ENCODE assay signal across 10 cellular contexts in the genomic region with DNA sequence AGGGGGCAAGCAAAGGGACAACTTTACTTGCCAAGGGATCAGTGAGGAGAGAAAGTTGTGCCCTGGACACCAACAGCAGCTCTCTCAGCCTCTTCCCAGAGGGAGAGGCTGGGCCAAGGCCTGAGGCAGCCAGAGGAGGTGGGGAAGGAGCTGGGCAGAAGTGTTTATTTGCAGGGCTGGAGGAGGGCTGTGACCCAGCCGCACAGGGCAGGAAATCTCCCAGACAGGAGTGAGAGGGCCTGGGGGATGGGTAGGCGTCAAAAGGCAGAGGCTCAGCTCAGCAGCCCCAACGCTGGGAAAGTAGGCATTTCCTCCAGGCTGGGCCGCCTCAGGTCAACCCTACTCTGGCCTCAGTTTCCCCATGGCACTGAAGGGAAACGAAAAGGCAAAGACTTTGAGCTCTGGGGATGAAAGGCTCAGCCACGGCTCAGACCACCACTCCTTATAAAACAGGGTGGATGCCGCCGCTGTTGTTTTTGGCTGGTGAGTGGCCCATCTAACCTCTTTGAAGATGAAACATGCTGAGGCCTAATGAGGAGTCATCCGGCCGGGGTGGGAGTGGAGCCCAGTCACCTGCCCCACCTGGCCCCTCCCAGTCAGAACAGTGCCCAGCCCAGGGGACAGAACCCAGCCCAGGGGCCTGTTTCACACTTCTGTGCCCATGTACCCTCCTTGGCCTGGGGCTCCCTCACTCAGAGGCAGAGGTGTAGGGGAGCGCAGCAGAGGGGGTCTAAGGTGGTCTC. TPM values are rescaled to one million over a fixed set of nuclear protein-coding genes. Genes with fewer than 3 reads are reported as not detected.
DNase-seq lines count a peak whose midpoint lies in the region; ATAC-seq and TF ChIP-seq lines count a peak whose summit lies in the region.
"Had no signal": no experiment of that assay in that cellular context is flagged by ENCODE, and none has a peak within 500 bp of the region (broad histone marks: within the 10 kb centered on the region; RNA-seq: fewer than 3 reads in every experiment).

No MANE protein-coding gene starts in this region.

- no peaks in the 10 kb centered on the region for H3K36me3 ChIP-seq in colonic mucosa
- H3K36me3 ChIP-seq in naive thymus-derived CD4-positive, alpha-beta T cell (ENCODE audit: control insufficient read depth in 2 of 3, insufficient read depth in 3 of 3, low read length in 3 of 3) = no peaks in the 10 kb centered on the region

- peak overlapping the region in 8 of 9 donors; percentile 25 to 94 (median 90) for H3K27ac Mint-ChIP-seq in naive thymus-derived CD4-positive, alpha-beta T cell
- H3K27ac Mint-ChIP-seq: memory B cell had no signal

- CTCF ChIA-PET in naive thymus-derived CD4-positive, alpha-beta T cell (lab: Charles Lee) = interaction anchor here (0.6 to 1.4 kb wide), 5 partner anchors 22 to 67 kb away, joined by 3 to 8 read pairs (median 3); a partner anchor contains a TSS

- H3K27me3 Mint-ChIP-seq in naive thymus-derived CD4-positive, alpha-beta T cell = no peaks in the 10 kb centered on the region
- H3K27me3 Mint-ChIP-seq: memory B cell had no signal

- H3K27ac ChIP-seq in colonic mucosa = no peak overlapping the region
- peak overlapping the region; percentile 24 for H3K27ac ChIP-seq in naive thymus-derived CD4-positive, alpha-beta T cell (ENCODE audit: low read depth, low read length)

- no peak for TF ChIP-seq CTCF in colonic mucosa (IDR thresholded peaks at IDR 0.05)

- POLR2A ChIA-PET in naive thymus-derived CD4-positive, alpha-beta T cell (lab: Charles Lee) = interaction anchor here (0.6 to 6.3 kb wide), 15 partner anchors 9 to 71 kb away, joined by 3 to 38 read pairs (median 5); a partner anchor contains a TSS

- H3K4me1 ChIP-seq in colonic mucosa = peaks cover 19% of the 10 kb centered on the region
- H3K4me1 ChIP-seq in naive thymus-derived CD4-positive, alpha-beta T cell (ENCODE audit: control insufficient read depth in 2 of 2, insufficient read depth in 2 of 2, low read length in 2 of 2) = peaks cover 25 to 63% of the 10 kb centered on the region in 2 donors

- peak; percentile 51 for ATAC-seq in naive thymus-derived CD4-positive, alpha-beta T cell
- ATAC-seq in HG02588 (IDR thresholded peaks at IDR 0.05; ENCODE audit: unreplicated experiment) = no peak

- H3K9me3 ChIP-seq in colonic mucosa = no peaks in the 10 kb centered on the region
- H3K9me3 ChIP-seq in naive thymus-derived CD4-positive, alpha-beta T cell (ENCODE audit: control insufficient read depth in 2 of 3, low read length in 3 of 3) = no peaks in the 10 kb centered on the region

- no peaks in the 10 kb centered on the region for H3K27me3 ChIP-seq in colonic mucosa
- no peaks in the 10 kb centered on the region for H3K27me3 ChIP-seq in naive thymus-derived CD4-positive, alpha-beta T cell (ENCODE audit: control insufficient read depth in 2 of 2, insufficient read depth in 2 of 2, low read length in 2 of 2)

- H3K4me1 Mint-ChIP-seq in naive thymus-derived CD4-positive, alpha-beta T cell = peaks cover 44 to 84% (median 74%) of the 10 kb centered on the region in 7 donors

- intact Hi-C loops in colonic mucosa (cut with DNase I) = no loop called here
- intact Hi-C loops in naive thymus-derived CD4-positive, alpha-beta T cell (cut with micrococcal nuclease) = no loop called here

- no peaks in the 10 kb centered on the region for H3K36me3 Mint-ChIP-seq in naive thymus-derived CD4-positive, alpha-beta T cell
- H3K36me3 Mint-ChIP-seq: memory B cell had no signal

- H3K4me3 Mint-ChIP-seq in naive thymus-derived CD4-positive, alpha-beta T cell = peak overlapping the region; percentile 21 to 76 (median 60)
- H3K4me3 Mint-ChIP-seq: memory B cell had no signal

- no peak overlapping the region for H3K4me3 ChIP-seq in colonic mucosa
- H3K4me3 ChIP-seq in naive thymus-derived CD4-positive, alpha-beta T cell (ENCODE audit: low read length) = no peak overlapping the region

- no peaks in the 10 kb centered on the region for H3K9me3 Mint-ChIP-seq in naive thymus-derived CD4-positive, alpha-beta T cell
- H3K9me3 Mint-ChIP-seq: memory B cell had no signal

- peak; percentile 14 for DNase-seq in COLO668 (lab: John Stamatoyannopoulos, UW; ENCODE audit: unreplicated experiment)
- DNase-seq in NCI-H2196 (lab: John Stamatoyannopoulos, UW; ENCODE audit: unreplicated experiment) = peak; percentile 66
- DNase-seq in colonic mucosa = peak; percentile 28
- DNase-seq in naive thymus-derived CD4-positive, alpha-beta T cell = peak in 5 of 9 donors; percentile 26 to 58 (median 47)
- no peak for DNase-seq in NK-92 treated with Interleukin-12 subunit alpha and Interleukin-12 subunit beta, amount 100 ng/mL, for 24 hours (lab: John Stamatoyannopoulos, UW)
- no peak for DNase-seq in MV-4-11 (lab: John Stamatoyannopoulos, UW)
- no peak for DNase-seq in Kasumi-1 (lab: John Stamatoyannopoulos, UW)
- DNase-seq: effector CD8-positive, alpha-beta T cell had no signal

- no peak overlapping the region for H3K9ac ChIP-seq in colonic mucosa (ENCODE audit: low read depth in 2 of 2, low read length in 2 of 2)

RNA-seq across cellular contexts. Expression of a gene that starts 21.9 kb away (rescaled TPM):
- 10 to 100 TPM; 13.0 to 17.2 TPM for total RNA-seq in colonic mucosa
- total RNA-seq in naive thymus-derived CD4-positive, alpha-beta T cell = 10 to 100 TPM; 33.5 to 74.7 (median 44.1) TPM
- 1 to 10 TPM; 3.1 to 5.1 TPM for polyA plus RNA-seq in naive thymus-derived CD4-positive, alpha-beta T cell

RNA-seq across cellular contexts. Expression of a gene that starts 33.9 kb away (rescaled TPM):
- 10 to 100 TPM; 12.4 to 18.7 TPM for total RNA-seq in colonic mucosa
- 10 to 100 TPM; 12.0 to 38.4 (median 16.4) TPM for total RNA-seq in naive thymus-derived CD4-positive, alpha-beta T cell
- 10 to 100 TPM; 15.6 to 19.9 TPM for polyA plus RNA-seq in naive thymus-derived CD4-positive, alpha-beta T cell

RNA-seq across cellular contexts. Expression of a gene that starts 47.9 kb away (rescaled TPM):
- 1 to 10 TPM; 1.4 to 4.1 TPM for total RNA-seq in colonic mucosa
- 10 to 100 TPM in 4 of 5 experiments, 1 to 10 TPM in 1; 9.4 to 19.8 (median 17.8) TPM for total RNA-seq in naive thymus-derived CD4-positive, alpha-beta T cell
- polyA plus RNA-seq in naive thymus-derived CD4-positive, alpha-beta T cell = under 1 TPM; 0.64 to 0.87 TPM

Comparison
In these comparisons a context has a peak if more than half of its experiments do, and no peak if none do; other contexts are left out.
1. DNase-seq: peak in COLO668 (single experiment), NCI-H2196 (single experiment), colonic mucosa (single experiment) and naive thymus-derived CD4-positive, alpha-beta T cell (5 of 9); none in NK-92 treated with Interleukin-12 subunit alpha and Interleukin-12 subunit beta, amount 100 ng/mL, for 24 hours (single experiment), MV-4-11 (single experiment) and Kasumi-1 (0 of 2).